Comparison of ENCODE assay signal across 13 cellular contexts in genomic region chr7:76999474-77000146, GRCh38. TPM values are rescaled to one million over a fixed set of nuclear protein-coding genes. Genes with fewer than 3 reads are reported as not detected.
DNase-seq lines count a peak whose midpoint lies in the region; ATAC-seq, FAIRE-seq and TF ChIP-seq lines count a peak whose summit lies in the region.
"Not testable (repeated sequence)": the region's sequence is repeated elsewhere in the genome, so short reads cannot be mapped to it uniquely, and the experiment has no call there.
"Had no signal": no experiment of that assay in that cellular context is flagged by ENCODE, and none has a peak within 500 bp of the region (broad histone marks: within the 10 kb centered on the region; RNA-seq: fewer than 3 reads in every experiment).

No MANE protein-coding gene starts in this region.

- TF ChIP-seq EP300 in H1 (IDR thresholded peaks at IDR 0.05; ENCODE audit: borderline replicate concordance in 1 of 2, low read depth in 2 of 2, low read length in 2 of 2), result not testable (repeated sequence)

- H3K79me1 ChIP-seq in H9 (ENCODE audit: insufficient read depth, low read depth, low read length, poor library complexity, severe bottlenecking); H1 (ENCODE audit: low read depth, low read length): not testable (repeated sequence)

- peak; percentile 59 for ATAC-seq in CD4-positive, alpha-beta T cell (ENCODE audit: poor library complexity)
- ATAC-seq in SK-N-SH treated with all-trans-retinoic acid at 6 μM for 48 hours, result peak; percentile 75
- peak; percentile 34 for ATAC-seq in activated CD8-positive, alpha-beta memory T cell treated with anti-CD3 and anti-CD28 coated beads, Interleukin-2, amount 10 ng/mL, durations not matched to agents 7 days and 5 days
- ATAC-seq in lung (ENCODE audit: insufficient read depth, low FRiP score), result not testable (repeated sequence)
- ATAC-seq in stimulated activated effector memory CD8-positive, alpha-beta T cell treated with anti-CD3 and anti-CD28 coated beads, Interleukin-12 subunit alpha, Interleukin-12 subunit beta, amount 100 ng/mL, for 72 hours, result peak; percentile 31

- H4K8ac ChIP-seq in H9 (replicated peaks; ENCODE audit: insufficient read length, low read depth, low read length); H1 (ENCODE audit: extremely low read depth, insufficient read depth, low read length): not testable (repeated sequence)

- not testable (repeated sequence) for TF ChIP-seq CTCF in CD4-positive, alpha-beta T cell (IDR thresholded peaks at IDR 0.05); H1 (IDR thresholded peaks at IDR 0.05; ENCODE audit: control extremely low read depth in 1 of 3, insufficient read depth in 1 of 3, low read depth in 1 of 3, low read length in 3 of 3); lung (IDR thresholded peaks at IDR 0.05; ENCODE audit: control extremely low read depth, extremely low read depth)
- peak; percentile 28; the same call in 1 of the 3 replicates for TF ChIP-seq CTCF in H9 (conservative IDR thresholded peaks at IDR 0.05)

- H3K4me1 ChIP-seq in H9 (ENCODE audit: insufficient read depth, low read length); H1 (replicated peaks in 1 of 4; ENCODE audit: control insufficient read depth in 3 of 4, insufficient read depth in 4 of 4, low read length in 3 of 4); lung (ENCODE audit: control insufficient read depth in 2 of 2, insufficient read depth in 2 of 2, low read length in 2 of 2): not testable (repeated sequence)

- H3K27me3 ChIP-seq in CD4-positive, alpha-beta T cell (ENCODE audit: control insufficient read depth, insufficient read depth, low read length); H9 (ENCODE audit: insufficient read depth, low read length); H1 (replicated peaks in 1 of 4; ENCODE audit: control insufficient read depth in 3 of 4, extremely low read depth in 1 of 4, insufficient read depth in 3 of 4, low read length in 3 of 4); lung (ENCODE audit: control insufficient read depth, insufficient read depth): not testable (repeated sequence)

- H3K14ac ChIP-seq in H9 (ENCODE audit: insufficient read depth, low read length); H1 (ENCODE audit: insufficient read length): not testable (repeated sequence)

- peak; percentile 1 to 4; a peak in 1 of 4 replicates for TF ChIP-seq RAD21 in H1 (IDR thresholded peaks at IDR 0.05 in 1 of 2, conservative IDR thresholded peaks at IDR 0.05 in 1 of 2; ENCODE audit: low read depth in 2 of 2, low read length in 2 of 2)

- not testable (repeated sequence) for H2AFZ ChIP-seq in H9 (ENCODE audit: low read length); H1 (ENCODE audit: low read length)

- not testable (repeated sequence) for H3K27ac ChIP-seq in CD4-positive, alpha-beta T cell (ENCODE audit: low read depth, low read length); H9 (ENCODE audit: insufficient read length, low read depth, low read length); H1 (ENCODE audit: low read depth, low read length); lung (ENCODE audit: low read depth in 1 of 2, low read length in 1 of 2)

- CTCF ChIA-PET in CD4-positive, alpha-beta T cell (lab: Charles Lee); activated CD8-positive, alpha-beta memory T cell treated with anti-CD3 and anti-CD28 coated beads, Interleukin-2, amount 10 ng/mL, durations not matched to agents 7 days and 5 days (lab: Charles Lee); H1 (lab: Charles Lee; ENCODE audit: partially characterized antibody): not testable (repeated sequence)

- not testable (repeated sequence) for H4K20me1 ChIP-seq in H9 (ENCODE audit: control insufficient read depth, insufficient read depth, insufficient read length)
- H4K20me1 ChIP-seq in H1 (replicated peaks in 1 of 2; ENCODE audit: control insufficient read depth in 1 of 2, insufficient read depth in 2 of 2, low read length in 2 of 2), result peaks cover 0 to 13% of the 10 kb centered on the region in 2 experiments

- H3K9me3 ChIP-seq in CD4-positive, alpha-beta T cell (ENCODE audit: control insufficient read depth, low read length); H9 (ENCODE audit: control insufficient read depth, low read depth, low read length); H1 (ENCODE audit: insufficient read depth in 2 of 2, low read depth in 1 of 2, low read length in 1 of 2); lung (ENCODE audit: control insufficient read depth in 2 of 2, insufficient read depth in 1 of 2, low read length in 1 of 2): not testable (repeated sequence)

- H3K23ac ChIP-seq in H9 (ENCODE audit: insufficient read length, low read depth, low read length); H1 (ENCODE audit: insufficient read length): not testable (repeated sequence)

- not testable (repeated sequence) for H3K56ac ChIP-seq in H9 (ENCODE audit: insufficient read length, low read depth, low read length); H1 (replicated peaks; ENCODE audit: insufficient read length, low read depth, low read length)

- not testable (repeated sequence) for H3K9me3 Mint-ChIP-seq in CD4-positive, alpha-beta T cell; H9; activated CD8-positive, alpha-beta memory T cell treated with anti-CD3 and anti-CD28 coated beads, Interleukin-2, amount 10 ng/mL, durations not matched to agents 7 days and 5 days (ENCODE audit: low read depth); stimulated activated effector memory CD8-positive, alpha-beta T cell treated with anti-CD3 and anti-CD28 coated beads, Interleukin-12 subunit alpha, Interleukin-12 subunit beta, amount 100 ng/mL, for 72 hours

- FAIRE-seq in H1 (lab: Jason Lieb, UNC), result peak; percentile 78

- H3K4ac ChIP-seq in H9 (ENCODE audit: low read depth, low read length); H1 (replicated peaks; ENCODE audit: insufficient read length, low read depth, low read length): not testable (repeated sequence)

- not testable (repeated sequence) for H3K4me3 ChIP-seq in H1 (ENCODE audit: extremely low read depth in 1 of 4, insufficient read depth in 2 of 4, low read depth in 3 of 4, low read length in 4 of 4); lung

- not testable (repeated sequence) for H3K4me3 Mint-ChIP-seq in CD4-positive, alpha-beta T cell; H9; activated CD8-positive, alpha-beta memory T cell treated with anti-CD3 and anti-CD28 coated beads, Interleukin-2, amount 10 ng/mL, durations not matched to agents 7 days and 5 days; stimulated activated effector memory CD8-positive, alpha-beta T cell treated with anti-CD3 and anti-CD28 coated beads, Interleukin-12 subunit alpha, Interleukin-12 subunit beta, amount 100 ng/mL, for 72 hours

- POLR2A ChIA-PET in CD4-positive, alpha-beta T cell (lab: Charles Lee); H1 (lab: Charles Lee; ENCODE audit: partially characterized antibody): not testable (repeated sequence)

- not testable (repeated sequence) for H3K27ac Mint-ChIP-seq in CD4-positive, alpha-beta T cell; H9; activated CD8-positive, alpha-beta memory T cell treated with anti-CD3 and anti-CD28 coated beads, Interleukin-2, amount 10 ng/mL, durations not matched to agents 7 days and 5 days; stimulated activated effector memory CD8-positive, alpha-beta T cell treated with anti-CD3 and anti-CD28 coated beads, Interleukin-12 subunit alpha, Interleukin-12 subunit beta, amount 100 ng/mL, for 72 hours

- H3K18ac ChIP-seq in H9 (ENCODE audit: insufficient read length, low read depth, low read length); H1 (ENCODE audit: extremely low read depth, low read length): not testable (repeated sequence)

- not testable (repeated sequence) for H3K9ac ChIP-seq in H9 (ENCODE audit: extremely low read depth, insufficient read length, low read length); H1 (replicated peaks in 1 of 4; ENCODE audit: extremely low read depth in 1 of 4, low read depth in 3 of 4, low read length in 3 of 4)

- not testable (repeated sequence) for H3K36me3 ChIP-seq in H1 (ENCODE audit: control insufficient read depth in 2 of 4, insufficient read depth in 4 of 4, low read length in 3 of 4)
- H3K36me3 ChIP-seq in lung (ENCODE audit: control insufficient read depth in 2 of 2, insufficient read depth in 2 of 2, low read length in 2 of 2), result peaks cover 0 to 22% of the 10 kb centered on the region in 2 donors

- WGBS in H9 (ENCODE audit: extremely low coverage, insufficient read length, low lambda C conversion rate), result no CpG with 5 or more reads among the region's 40 CpGs
- WGBS in H1 (ENCODE audit: extremely low coverage in 1 of 2, insufficient coverage in 1 of 2, insufficient read length in 1 of 2, insufficient replicate concordance in 2 of 2, low coverage in 1 of 2, low lambda C conversion rate in 2 of 2, missing lambda C conversion rate in 1 of 2), 2 experiments, result 87% methylated on average over 12 of the region's 40 CpGs; no CpG with 5 or more reads in 1 of the 2 experiments
- 72 to 83% methylated on average over 11 to 18 of the region's 40 CpGs for WGBS in lung, 2 donors

- DNase-seq in CD4-positive, alpha-beta T cell, result peak in 1 of 10 experiments; percentile 10
- DNase-seq in H9; activated CD8-positive, alpha-beta memory T cell treated with anti-CD3 and anti-CD28 coated beads, Interleukin-2, amount 10 ng/mL, durations not matched to agents 7 days and 5 days: not testable (repeated sequence)
- DNase-seq in H1 (ENCODE audit: low read depth in 1 of 2, low spot score in 2 of 2), result peak in 1 of 2 experiments; percentile 47
- peak; percentile 7 for DNase-seq in lung (ENCODE audit: low spot score)
- peak in 1 of 2 donors; percentile 49 for DNase-seq in stimulated activated effector memory CD8-positive, alpha-beta T cell treated with anti-CD3 and anti-CD28 coated beads, Interleukin-12 subunit alpha, Interleukin-12 subunit beta, amount 100 ng/mL, for 72 hours (ENCODE audit: low spot score in 2 of 2)

- H4K91ac ChIP-seq in H9 (ENCODE audit: insufficient read length, low read depth, low read length); H1 (replicated peaks; ENCODE audit: insufficient read length, low read length): not testable (repeated sequence)

- H3K36me3 Mint-ChIP-seq in CD4-positive, alpha-beta T cell (ENCODE audit: low read depth); H9 (ENCODE audit: insufficient read depth in 1 of 3, low read depth in 3 of 3); activated CD8-positive, alpha-beta memory T cell treated with anti-CD3 and anti-CD28 coated beads, Interleukin-2, amount 10 ng/mL, durations not matched to agents 7 days and 5 days; stimulated activated effector memory CD8-positive, alpha-beta T cell treated with anti-CD3 and anti-CD28 coated beads, Interleukin-12 subunit alpha, Interleukin-12 subunit beta, amount 100 ng/mL, for 72 hours: not testable (repeated sequence)

- not testable (repeated sequence) for H2BK20ac ChIP-seq in H9 (ENCODE audit: low read depth, low read length, poor library complexity, severe bottlenecking); H1 (ENCODE audit: low read length)

- intact Hi-C loops in CD4-positive, alpha-beta T cell (cut with DNase I, micrococcal nuclease), result loop anchor here in 1 of 2 experiments (10.0 kb wide), 1 partner anchor 495 kb away; no protein-coding TSS in a partner anchor

- H4K5ac ChIP-seq in H9 (ENCODE audit: insufficient read length, low read depth, low read length); H1 (ENCODE audit: insufficient read length, low read depth, low read length): not testable (repeated sequence)

- not testable (repeated sequence) for H2BK120ac ChIP-seq in H9 (ENCODE audit: low read depth, low read length, poor library complexity, severe bottlenecking); H1 (replicated peaks; ENCODE audit: low read depth, low read length)

- not testable (repeated sequence) for H3K23me2 ChIP-seq in H9 (ENCODE audit: insufficient read length, low read depth, low read length, poor library complexity, severe bottlenecking)
- peaks cover 20% of the 10 kb centered on the region; the same call in 1 of the 2 replicates for H3K23me2 ChIP-seq in H1 (ENCODE audit: low read depth, low read length)

- H3T11ph ChIP-seq in H9 (ENCODE audit: low read length), result not testable (repeated sequence)

- H3K4me2 ChIP-seq in H9 (ENCODE audit: insufficient read depth, insufficient read length, low read length); H1 (ENCODE audit: insufficient read depth in 1 of 2, low read depth in 2 of 2, low read length in 2 of 2): not testable (repeated sequence)

- TF ChIP-seq POLR2A in H1 (IDR thresholded peaks at IDR 0.05; ENCODE audit: control extremely low read depth in 1 of 2, low read depth in 2 of 2, low read length in 2 of 2), result not testable (repeated sequence)

- not testable (repeated sequence) for H2BK5ac ChIP-seq in H9 (ENCODE audit: insufficient read length, low read length); H1 (ENCODE audit: low read depth, low read length)

- not testable (repeated sequence) for H2BK15ac ChIP-seq in H9 (ENCODE audit: low read depth, low read length); H1 (ENCODE audit: low read length)

- H2BK12ac ChIP-seq in H9 (ENCODE audit: insufficient read length, low read depth, low read length); H1 (ENCODE audit: low read depth, low read length): not testable (repeated sequence)

- not testable (repeated sequence) for H2AK5ac ChIP-seq in H9 (ENCODE audit: insufficient read length, low read length); H1 (ENCODE audit: low read depth, low read length)

- H3K4me1 Mint-ChIP-seq in CD4-positive, alpha-beta T cell (ENCODE audit: low read depth); H9; activated CD8-positive, alpha-beta memory T cell treated with anti-CD3 and anti-CD28 coated beads, Interleukin-2, amount 10 ng/mL, durations not matched to agents 7 days and 5 days; stimulated activated effector memory CD8-positive, alpha-beta T cell treated with anti-CD3 and anti-CD28 coated beads, Interleukin-12 subunit alpha, Interleukin-12 subunit beta, amount 100 ng/mL, for 72 hours: not testable (repeated sequence)

- H3K27me3 Mint-ChIP-seq in CD4-positive, alpha-beta T cell; H9 (ENCODE audit: low read depth); activated CD8-positive, alpha-beta memory T cell treated with anti-CD3 and anti-CD28 coated beads, Interleukin-2, amount 10 ng/mL, durations not matched to agents 7 days and 5 days: not testable (repeated sequence)

- not testable (repeated sequence) for H3K79me2 ChIP-seq in H9 (ENCODE audit: insufficient read depth, low read length); H1 (ENCODE audit: control insufficient read depth in 1 of 2, insufficient read depth in 2 of 2, low read length in 2 of 2)

RNA-seq across cellular contexts. Expression of gene SPDYE17, which starts 32.6 kb away (rescaled TPM):
- total RNA-seq in CD4-positive, alpha-beta T cell, result not detected
- not detected in 2 replicates for total RNA-seq in H9 (2021)
- not detected for total RNA-seq in activated CD8-positive, alpha-beta memory T cell treated with anti-CD3 and anti-CD28 coated beads, Interleukin-2, amount 10 ng/mL, durations not matched to agents 7 days and 5 days
- total RNA-seq in H1 (2021; fragmentation: NEBNext Ultra II Directional; extraction: Animal tissue kit (Norgen Biotek cat#: 25700)), result not detected in 2 replicates
- not detected in 2 replicates for polyA plus RNA-seq in H1 (2011; rRNA removed)
- not detected for polyA plus RNA-seq in H1 (2011; cell fraction: cytosol; rRNA removed)
- polyA plus RNA-seq in H1 (2011; cell fraction: nucleus; rRNA removed), result 0.24 TPM
- not detected in 4 replicates for polyA plus RNA-seq in H1 (2012, experiment 1 of 2)
- not detected for polyA plus RNA-seq in H1 (2012, experiment 2 of 2)
- not detected for polyA plus RNA-seq in H1 (2013, experiment 1 of 2)
- polyA plus RNA-seq in H1 (2013, experiment 2 of 2), result not detected
- polyA minus RNA-seq in H1 (2011; rRNA and poly(A)+ RNA removed), result not detected in 2 replicates
- polyA minus RNA-seq in H1 (2011; cell fraction: cytosol; rRNA and poly(A)+ RNA removed), result not detected
- not detected for polyA minus RNA-seq in H1 (2011; cell fraction: nucleus; rRNA and poly(A)+ RNA removed)
- not detected for total RNA-seq in lung
- not detected for polyA plus RNA-seq in lung
- total RNA-seq: A172; Calu3; CD4-positive, alpha-beta memory T cell; HT1080; M059J had no signal
- polyA plus RNA-seq: BJ; CD4-positive, alpha-beta memory T cell had no signal
